ENCODE assay signal across 8 cellular contexts in genomic region chr14:75427126-75427481, GRCh38. TPM values are rescaled to one million over a fixed set of nuclear protein-coding genes. Genes with fewer than 3 reads are reported as not detected.
DNase-seq lines count a peak whose midpoint lies in the region; ATAC-seq and TF ChIP-seq lines count a peak whose summit lies in the region.

No MANE protein-coding gene starts in this region.

- H3K4me2 ChIP-seq in fibroblast of lung (ENCODE audit: extremely low read depth, insufficient read depth, low read length), result peak overlapping the region; percentile 89

- TF ChIP-seq CTCF in fibroblast of lung (conservative IDR thresholded peaks at IDR 0.05 in 1 of 2, IDR thresholded peaks at IDR 0.05 in 1 of 2; ENCODE audit: low read depth in 1 of 2, low read length in 2 of 2) (no peak), osteocyte (IDR thresholded peaks at IDR 0.05) (no peak)

- H3K36me3 ChIP-seq in SJCRH30 (no peaks in the 10 kb centered on the region), fibroblast of lung (ENCODE audit: control insufficient read depth, insufficient read depth, low read length) (peaks cover 3% of the 10 kb centered on the region)

- no peaks in the 10 kb centered on the region for H3K9me3 Mint-ChIP-seq in osteocyte (ENCODE audit: unreplicated experiment)

- peak overlapping the region; percentile 41 for H3K27ac Mint-ChIP-seq in osteocyte (ENCODE audit: unreplicated experiment)

- peak overlapping the region; percentile 68 for H3K4me3 Mint-ChIP-seq in osteocyte (ENCODE audit: unreplicated experiment)

- H2AFZ ChIP-seq in fibroblast of lung (ENCODE audit: low read length), result peak overlapping the region; percentile 55

- peak in 8 of 14 donors; percentile 57 to 75 (median 66) for DNase-seq in C1 segment of cervical spinal cord (lab: John Stamatoyannopoulos, UW)
- DNase-seq in SJCRH30, result no peak
- no peak for DNase-seq in fibroblast of lung (ENCODE audit: low read depth in 2 of 2)
- no peak for DNase-seq in osteocyte (ENCODE audit: extremely low spot score, unreplicated experiment)
- no peak for DNase-seq in activated CD4-positive, CD25-positive, alpha-beta regulatory T cell (lab: John Stamatoyannopoulos, UW)
- DNase-seq in GM19240 (ENCODE audit: insufficient read length, low spot score), result no peak
- DNase-seq in epidermal melanocyte (ENCODE audit: insufficient read length, low spot score), result no peak

- peak; percentile 27 for ATAC-seq in GM21619 (IDR thresholded peaks at IDR 0.05; ENCODE audit: unreplicated experiment)

- no peaks in the 10 kb centered on the region for H3K27me3 Mint-ChIP-seq in osteocyte (ENCODE audit: unreplicated experiment)

- H3K4me1 Mint-ChIP-seq in osteocyte (ENCODE audit: unreplicated experiment), result peaks cover 32% of the 10 kb centered on the region

- H3K4me3 ChIP-seq in SJCRH30, result peak overlapping the region; percentile 68
- peak overlapping the region; percentile 58 to 71 (median 59) for H3K4me3 ChIP-seq in fibroblast of lung (replicated peaks in 1 of 4; ENCODE audit: control extremely low read depth in 1 of 4, insufficient read depth in 1 of 4, low read depth in 3 of 4, low read length in 4 of 4)

- no peaks in the 10 kb centered on the region for H3K9me3 ChIP-seq in SJCRH30 (replicated peaks)
- H3K9me3 ChIP-seq in fibroblast of lung (ENCODE audit: control insufficient read depth, insufficient read depth, low read depth, low read length), result no peaks in the 10 kb centered on the region

- H3K4me1 ChIP-seq in SJCRH30, result no peaks in the 10 kb centered on the region; the same call in 1 of the 2 replicates
- H3K4me1 ChIP-seq in fibroblast of lung (ENCODE audit: control insufficient read depth, extremely low read depth, insufficient read depth, low read length), result peaks cover 6% of the 10 kb centered on the region

- peaks cover 3% of the 10 kb centered on the region for H3K36me3 Mint-ChIP-seq in osteocyte (ENCODE audit: unreplicated experiment)

- H3K27ac ChIP-seq in SJCRH30, result no peak overlapping the region
- no peak overlapping the region for H3K27ac ChIP-seq in fibroblast of lung (ENCODE audit: insufficient read depth, low read length)

- H3K27me3 ChIP-seq in SJCRH30 (no peaks in the 10 kb centered on the region), fibroblast of lung (ENCODE audit: control insufficient read depth, insufficient read depth, low read length) (no peaks in the 10 kb centered on the region)

- H3K79me2 ChIP-seq in fibroblast of lung (ENCODE audit: control insufficient read depth, insufficient read depth, low read length), result peaks cover 29% of the 10 kb centered on the region

- no peaks in the 10 kb centered on the region for H4K20me1 ChIP-seq in fibroblast of lung (ENCODE audit: control insufficient read depth, extremely low read depth, insufficient read depth, low read length)

- H3K9ac ChIP-seq in fibroblast of lung (ENCODE audit: insufficient read depth, low read length), result peak overlapping the region; percentile 41

RNA-seq across cellular contexts. Expression of gene JDP2, which starts 0.7 kb away (rescaled TPM):
- 2.6 and 2.9 TPM in 2 replicates for total RNA-seq in SJCRH30 (2014; rRNA removed; shearing (Covaris generic))
- total RNA-seq in fibroblast of lung, result 86.3 and 95.3 TPM in 2 replicates
- 32.4 and 40.8 TPM in 2 replicates for polyA plus RNA-seq in fibroblast of lung
- 34.5 and 39.1 TPM in 2 replicates for polyA plus RNA-seq in fibroblast of lung (2012)
- 8.0 and 9.8 TPM in 2 replicates for polyA minus RNA-seq in fibroblast of lung (ENCODE audit: low replicate concordance)
- 53.3 and 57.1 TPM in 2 replicates for total RNA-seq in osteocyte

Comparison
In these comparisons a context has a peak if more than half of its experiments do, and no peak if none do; other contexts are left out.
1. DNase-seq: peak in C1 segment of cervical spinal cord (8 of 14); none in SJCRH30 (0 of 2), fibroblast of lung (0 of 2), osteocyte (single experiment), activated CD4-positive, CD25-positive, alpha-beta regulatory T cell (0 of 4), GM19240 (single experiment) and epidermal melanocyte (single experiment).
2. RNA of gene JDP2, which starts 0.7 kb away (total RNA-seq): 86.3 to 95.3 TPM in fibroblast of lung and 53.3 to 57.1 TPM in osteocyte; 2.6 to 2.9 TPM in SJCRH30; every median in the first group is over 10 times any median in the second.